In genomic region chr4:1362521-1362920, GRCh38 we compare ENCODE assay signal across 9 cellular contexts. TPM values are rescaled to one million over a fixed set of nuclear protein-coding genes. Genes with fewer than 3 reads are reported as not detected.
"Had no signal": no experiment of that assay in that cellular context is flagged by ENCODE, and none has a peak within 500 bp of the region (broad histone marks: within the 10 kb centered on the region; RNA-seq: fewer than 3 reads in every experiment).

No MANE protein-coding gene starts in this region.

- FAIRE-seq: G401.6, GM12878, GM12891, GM12892, GM18507, GM19239 had no signal

- ATAC-seq: GM12878 had no signal

- H3K4me3 ChIP-seq: GM12878 had no signal

- DNase-seq: GDM1, GF-D8 had no signal

RNA-seq across cellular contexts. Expression of gene NKX1-1, which starts 43.7 kb away (rescaled TPM):
- total RNA-seq: G401, GM12878 had no signal
- polyA plus RNA-seq: GM12878 had no signal
